Comparison of ENCODE assay signal across 8 cellular contexts in the genomic region with DNA sequence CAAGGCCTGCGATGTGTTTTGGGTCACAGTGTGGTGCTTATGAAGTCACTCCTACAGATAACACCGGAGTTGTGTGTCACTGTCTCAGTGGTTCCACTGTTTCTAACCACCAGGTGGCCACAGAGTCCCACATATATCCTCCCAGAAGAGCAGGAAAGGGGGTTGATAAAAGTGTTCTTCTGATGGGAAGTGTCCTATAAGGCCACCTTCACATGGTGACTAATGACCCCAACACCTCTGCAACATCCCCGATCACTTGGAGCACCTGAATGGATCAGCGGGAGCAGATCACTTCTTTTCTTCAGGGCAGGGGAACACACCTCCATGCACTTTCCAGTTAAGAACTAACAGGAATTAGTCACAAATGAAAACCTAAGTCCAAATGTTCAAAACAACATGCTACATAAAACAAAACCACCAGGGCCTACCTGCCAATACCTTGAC.
DNase-seq lines count a peak whose midpoint lies in the region; ATAC-seq and TF ChIP-seq lines count a peak whose summit lies in the region.
"Not testable (repeated sequence)": the region's sequence is repeated elsewhere in the genome, so short reads cannot be mapped to it uniquely, and the experiment has no call there.

No MANE protein-coding gene starts in this region.

- not testable (repeated sequence) for H3K27me3 ChIP-seq in lung (ENCODE audit: control insufficient read depth, insufficient read depth)

- TF ChIP-seq CTCF in lung (IDR thresholded peaks at IDR 0.05; ENCODE audit: control extremely low read depth, extremely low read depth): peak; percentile 61

- H3K4me3 ChIP-seq in lung: not testable (repeated sequence)

- DNase-seq in AG20443 (ENCODE audit: low spot score) (peak; percentile 77), NCI-H1417 (lab: John Stamatoyannopoulos, UW) (peak; percentile 61 to 83 (median 81)), SKM-1 treated with dmso at 0.1 percent for 144 hours (lab: John Stamatoyannopoulos, UW; ENCODE audit: unreplicated experiment) (peak; percentile 68), lung (ENCODE audit: low spot score) (peak; percentile 60)
- DNase-seq in activated T-helper 9 cell treated with anti-CD3 and anti-CD28 coated beads, Interleukin-2, amount 50 U/mL, for 16 hours (ENCODE audit: low read depth): peak; percentile 48
- not testable (repeated sequence) for DNase-seq in epithelial cell of prostate (ENCODE audit: low read depth, low spot score)
- DNase-seq in stimulated activated CD4-positive, alpha-beta T cell treated with anti-CD3 and anti-CD28 coated beads, Interleukin-2, amount 100 ng/mL, for 24 hours: peak; percentile 64 to 72

- WGBS in lung, 2 donors: 13 to 14% methylated on average over 4 of the region's 4 CpGs

- not testable (repeated sequence) for H3K36me3 ChIP-seq in lung (ENCODE audit: control insufficient read depth in 2 of 2, insufficient read depth in 2 of 2, low read length in 2 of 2)

- not testable (repeated sequence) for H3K4me1 ChIP-seq in lung (ENCODE audit: control insufficient read depth in 2 of 2, insufficient read depth in 2 of 2, low read length in 2 of 2)

- not testable (repeated sequence) for H3K9me3 ChIP-seq in lung (ENCODE audit: control insufficient read depth in 2 of 2, insufficient read depth in 1 of 2, low read length in 1 of 2)

- ATAC-seq in GM19351 (IDR thresholded peaks at IDR 0.05; ENCODE audit: unreplicated experiment) (peak; percentile 54), lung (ENCODE audit: insufficient read depth, low FRiP score) (peak; percentile 82)

- H3K27ac ChIP-seq in epithelial cell of prostate: peak overlapping the region; percentile 60
- H3K27ac ChIP-seq in lung (ENCODE audit: low read depth in 1 of 2, low read length in 1 of 2): not testable (repeated sequence)
